Comparison of ENCODE assay signal across 10 cellular contexts in genomic region chr2:12733846-12734245, GRCh38. TPM values are rescaled to one million over a fixed set of nuclear protein-coding genes. Genes with fewer than 3 reads are reported as not detected.
DNase-seq lines count a peak whose midpoint lies in the region; ATAC-seq and TF ChIP-seq lines count a peak whose summit lies in the region.
"Had no signal": no experiment of that assay in that cellular context is flagged by ENCODE, and none has a peak within 500 bp of the region (broad histone marks: within the 10 kb centered on the region; RNA-seq: fewer than 3 reads in every experiment).

No MANE protein-coding gene starts in this region.

- intact Hi-C loops in left lung (cut with DNase I), result no loop called here
- intact Hi-C loops in stomach (cut with DNase I; ENCODE audit: low total_unique reads), result loop anchor here (10.0 kb wide), 3 partner anchors 191 to 869 kb away; no protein-coding TSS in a partner anchor
- intact Hi-C loops in colonic mucosa (cut with DNase I), result no loop called here

- peak; percentile 65 for ATAC-seq in left lung

- no peak for TF ChIP-seq POLR2A in stomach (IDR thresholded peaks at IDR 0.05)

- TF ChIP-seq CTCF in left lung (IDR thresholded peaks at IDR 0.05), result no peak
- TF ChIP-seq CTCF in stomach (IDR thresholded peaks at IDR 0.05), result no peak
- no peak for TF ChIP-seq CTCF in colonic mucosa (IDR thresholded peaks at IDR 0.05)

- DNase-seq in NCI-H2196 (lab: John Stamatoyannopoulos, UW; ENCODE audit: unreplicated experiment), result peak; percentile 34
- peak; percentile 98 for DNase-seq in cerebellar cortex (ENCODE audit: low spot score)
- DNase-seq in left lung, result peak in 1 of 2 donors; percentile 68
- peak; percentile 90 for DNase-seq in stomach
- no peak for DNase-seq in colonic mucosa
- no peak for DNase-seq in NOMO-1 treated with dmso at 0.1 percent for 144 hours (lab: John Stamatoyannopoulos, UW; ENCODE audit: unreplicated experiment)
- DNase-seq in activated effector memory CD4-positive, alpha-beta T cell treated with Interleukin-2 at 50 U/mL for 16 hours, result no peak
- DNase-seq: Caco-2, NCI-H1417 treated with DMSO at 0.1 percent for 48 hours had no signal

- H3K36me3 ChIP-seq in left lung, result peaks cover 0 to 25% of the 10 kb centered on the region in 2 donors
- H3K36me3 ChIP-seq in stomach, result peaks cover 20 to 88% (median 62%) of the 10 kb centered on the region in 4 donors
- no peaks in the 10 kb centered on the region for H3K36me3 ChIP-seq in colonic mucosa

- H3K4me1 ChIP-seq in left lung, result peaks cover 0 to 38% of the 10 kb centered on the region in 2 donors
- peaks cover 38 to 77% (median 55%) of the 10 kb centered on the region in 4 donors for H3K4me1 ChIP-seq in stomach
- no peaks in the 10 kb centered on the region for H3K4me1 ChIP-seq in colonic mucosa
- H3K4me1 ChIP-seq: Caco-2 had no signal

- H3K4me3 ChIP-seq in left lung (no peak overlapping the region), stomach (no peak overlapping the region), colonic mucosa (no peak overlapping the region)
- H3K4me3 ChIP-seq: hepatocyte had no signal

- H3K27me3 ChIP-seq in left lung, result no peaks in the 10 kb centered on the region
- H3K27me3 ChIP-seq in stomach, result no peaks in the 10 kb centered on the region
- no peaks in the 10 kb centered on the region for H3K27me3 ChIP-seq in colonic mucosa
- H3K27me3 ChIP-seq: hepatocyte had no signal

- no peak for TF ChIP-seq EP300 in stomach (IDR thresholded peaks at IDR 0.05)

- 20 to 51% (median 34%) methylated on average over 4 to 7 of the region's 7 CpGs for WGBS in stomach, 5 donors

- no peaks in the 10 kb centered on the region for H3K9me3 ChIP-seq in left lung
- H3K9me3 ChIP-seq in stomach, result no peaks in the 10 kb centered on the region
- H3K9me3 ChIP-seq in colonic mucosa, result no peaks in the 10 kb centered on the region
- H3K9me3 ChIP-seq: Caco-2 had no signal

- no peak overlapping the region for H3K9ac ChIP-seq in colonic mucosa (ENCODE audit: low read depth in 2 of 2, low read length in 2 of 2)

- H3K27ac ChIP-seq in left lung, result peak overlapping the region in 1 of 2 donors; percentile 40
- H3K27ac ChIP-seq in stomach, result peak overlapping the region; percentile 5 to 72 (median 69)
- H3K27ac ChIP-seq in colonic mucosa, result no peak overlapping the region
- H3K27ac ChIP-seq: hepatocyte had no signal

RNA-seq across cellular contexts. Expression of gene TRIB2, which starts 17.1 kb away (rescaled TPM):
- total RNA-seq in left lung (10 to 100 TPM; 36.4 to 39.7 TPM), stomach (100 to 1,000 TPM in 2 of 5 donors, 10 to 100 TPM in 2, 1 to 10 TPM in 1; 6.4 to 226 (median 91.0) TPM), colonic mucosa (10 to 100 TPM in 1 of 2 donors, 1 to 10 TPM in 1; 3.7 to 10.5 TPM)
- polyA plus RNA-seq in stomach, result 10 to 100 TPM; 26.4 to 33.6 (median 29.8) TPM

Comparison
In these comparisons a context has a peak if more than half of its experiments do, and no peak if none do; other contexts are left out.
1. DNase-seq: peak in NCI-H2196 (single experiment), cerebellar cortex (single experiment) and stomach (single experiment); none in colonic mucosa (single experiment), NOMO-1 treated with dmso at 0.1 percent for 144 hours (single experiment) and activated effector memory CD4-positive, alpha-beta T cell treated with Interleukin-2 at 50 U/mL for 16 hours (single experiment).